29 cellular contexts compared by ENCODE assay signal in genomic region chr5:150061538-150061995, GRCh38. TPM values are rescaled to one million over a fixed set of nuclear protein-coding genes. Genes with fewer than 3 reads are reported as not detected.
"Had no signal": no experiment of that assay in that cellular context is flagged by ENCODE, and none has a peak within 500 bp of the region (broad histone marks: within the 10 kb centered on the region; RNA-seq: fewer than 3 reads in every experiment).

No MANE protein-coding gene starts in this region.

- H3K9me3 Mint-ChIP-seq: activated CD4-positive, alpha-beta memory T cell treated with anti-CD3 and anti-CD28 coated beads, Interleukin-2, amount 10 ng/mL, durations not matched to agents 7 days and 5 days; activated CD4-positive, alpha-beta T cell treated with anti-CD3 and anti-CD28 coated beads, Interleukin-2, amount 10 ng/mL, durations not matched to agents 24 days and 14 days; activated naive CD8-positive, alpha-beta T cell treated with anti-CD3 and anti-CD28 coated beads for 36 hours; activated T-cell treated with anti-CD3 and anti-CD28 coated beads, Interleukin-2, amount 50 U/mL, for 4 hours; activated T-helper 17 cell treated with anti-CD3 and anti-CD28 coated beads, Interleukin-2, amount 50 U/mL, for 72 hours; brain; naive thymus-derived CD8-positive, alpha-beta T cell; neural progenitor cell; stimulated activated effector memory CD8-positive, alpha-beta T cell treated with anti-CD3 and anti-CD28 coated beads, Interleukin-12 subunit alpha, Interleukin-12 subunit beta, amount 100 ng/mL, for 72 hours had no signal

- H3K4me3 Mint-ChIP-seq: activated CD4-positive, alpha-beta memory T cell treated with anti-CD3 and anti-CD28 coated beads, Interleukin-2, amount 10 ng/mL, durations not matched to agents 7 days and 5 days; activated CD4-positive, alpha-beta T cell treated with anti-CD3 and anti-CD28 coated beads, Interleukin-2, amount 10 ng/mL, durations not matched to agents 24 days and 14 days; activated naive CD8-positive, alpha-beta T cell treated with anti-CD3 and anti-CD28 coated beads for 36 hours; activated T-cell treated with anti-CD3 and anti-CD28 coated beads, Interleukin-2, amount 50 U/mL, for 4 hours; activated T-helper 17 cell treated with anti-CD3 and anti-CD28 coated beads, Interleukin-2, amount 50 U/mL, for 72 hours; brain; naive thymus-derived CD8-positive, alpha-beta T cell; neural progenitor cell; stimulated activated effector memory CD8-positive, alpha-beta T cell treated with anti-CD3 and anti-CD28 coated beads, Interleukin-12 subunit alpha, Interleukin-12 subunit beta, amount 100 ng/mL, for 72 hours had no signal

- H3K36me3 Mint-ChIP-seq: activated naive CD8-positive, alpha-beta T cell treated with anti-CD3 and anti-CD28 coated beads for 36 hours; brain; naive thymus-derived CD8-positive, alpha-beta T cell; neural progenitor cell had no signal

- H3K27ac Mint-ChIP-seq: activated CD4-positive, alpha-beta memory T cell treated with anti-CD3 and anti-CD28 coated beads, Interleukin-2, amount 10 ng/mL, durations not matched to agents 7 days and 5 days; activated CD4-positive, alpha-beta T cell treated with anti-CD3 and anti-CD28 coated beads, Interleukin-2, amount 10 ng/mL, durations not matched to agents 24 days and 14 days; activated naive CD8-positive, alpha-beta T cell treated with anti-CD3 and anti-CD28 coated beads for 36 hours; naive thymus-derived CD8-positive, alpha-beta T cell had no signal

- H3K27me3 Mint-ChIP-seq: activated CD4-positive, alpha-beta T cell treated with anti-CD3 and anti-CD28 coated beads, Interleukin-2, amount 10 ng/mL, durations not matched to agents 24 days and 14 days; activated naive CD8-positive, alpha-beta T cell treated with anti-CD3 and anti-CD28 coated beads for 36 hours; activated T-helper 17 cell treated with anti-CD3 and anti-CD28 coated beads, Interleukin-2, amount 50 U/mL, for 72 hours; naive thymus-derived CD8-positive, alpha-beta T cell had no signal

- ATAC-seq: activated T-cell treated with anti-CD3 and anti-CD28 coated beads, Interleukin-2, amount 50 U/mL, for 4 hours; activated T-helper 17 cell treated with anti-CD3 and anti-CD28 coated beads, Interleukin-2, amount 50 U/mL, for 72 hours; gastrocnemius medialis; left cardiac atrium; left ventricle myocardium superior; naive thymus-derived CD8-positive, alpha-beta T cell; right lobe of liver; stimulated activated effector memory CD8-positive, alpha-beta T cell treated with anti-CD3 and anti-CD28 coated beads, Interleukin-12 subunit alpha, Interleukin-12 subunit beta, amount 100 ng/mL, for 72 hours had no signal

- H3K4me1 Mint-ChIP-seq: activated naive CD8-positive, alpha-beta T cell treated with anti-CD3 and anti-CD28 coated beads for 36 hours; activated T-helper 17 cell treated with anti-CD3 and anti-CD28 coated beads, Interleukin-2, amount 50 U/mL, for 72 hours had no signal

- DNase-seq: activated CD4-positive, alpha-beta memory T cell treated with anti-CD3 and anti-CD28 coated beads, Interleukin-2, amount 10 ng/mL, durations not matched to agents 7 days and 5 days; activated CD4-positive, alpha-beta T cell treated with anti-CD3 and anti-CD28 coated beads, Interleukin-2, amount 10 ng/mL, durations not matched to agents 24 days and 14 days; activated CD4-positive, CD25-positive, alpha-beta regulatory T cell treated with anti-CD3 and anti-CD28 coated beads, Interleukin-2, amount 50 U/mL, for 72 hours; activated naive CD4-positive, alpha-beta T cell; activated naive CD8-positive, alpha-beta T cell treated with anti-CD3 and anti-CD28 coated beads for 36 hours; activated T-cell treated with anti-CD3 and anti-CD28 coated beads, Interleukin-2, amount 50 U/mL, for 4 hours; adrenal gland; aorta; effector CD4-positive, alpha-beta T cell; gastrocnemius medialis; glutamatergic neuron; islet precursor cell; left cardiac atrium; left ventricle myocardium superior; mammary epithelial cell; right lobe of liver; small intestine; stimulated activated CD4-positive, alpha-beta T cell treated with anti-CD3 and anti-CD28 coated beads, Interleukin-4, amount 100 ng/mL, for 24 hours; stomach; T-helper 2 cell; thyroid gland; upper lobe of left lung had no signal

RNA-seq across cellular contexts. Expression of gene CSF1R, which starts 24.8 kb away (rescaled TPM):
- total RNA-seq: activated CD4-positive, alpha-beta T cell treated with anti-CD3 and anti-CD28 coated beads, Interleukin-2, amount 10 ng/mL, durations not matched to agents 24 days and 14 days; activated naive CD8-positive, alpha-beta T cell treated with anti-CD3 and anti-CD28 coated beads for 36 hours; progenitor cell of endocrine pancreas; renal cortical epithelial cell had no signal
